Comparison of ENCODE assay signal across 8 cellular contexts in the genomic region with DNA sequence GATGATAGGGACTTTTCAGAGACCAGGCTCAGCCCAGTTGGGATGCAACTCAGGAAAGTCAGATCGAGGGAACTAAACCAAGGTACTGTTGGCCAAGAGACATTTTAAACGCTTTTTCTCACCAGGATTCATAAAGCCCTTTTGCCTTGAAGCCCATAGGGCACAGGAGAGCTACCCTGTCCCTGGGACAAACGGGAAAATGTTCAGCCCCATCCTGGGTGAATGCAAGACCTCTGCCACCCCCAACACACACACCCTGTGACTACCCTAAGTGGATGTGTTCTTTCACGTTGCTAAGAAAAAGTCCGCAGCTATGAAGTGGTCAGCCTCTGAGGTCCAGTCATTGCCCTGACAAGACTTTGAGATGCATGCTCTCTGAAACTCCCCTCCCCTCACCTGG. TPM values are rescaled to one million over a fixed set of nuclear protein-coding genes. Genes with fewer than 3 reads are reported as not detected.
A peak's percentile ranks its signal among the peaks of the same experiment; 100 is the strongest.
DNase-seq lines count a peak whose midpoint lies in the region; ATAC-seq and TF ChIP-seq lines count a peak whose summit lies in the region.

No MANE protein-coding gene starts in this region.

- H3K4me1 ChIP-seq in CD4-positive, CD25-positive, alpha-beta regulatory T cell (ENCODE audit: control insufficient read depth, insufficient read depth, low read length, poor library complexity, severe bottlenecking), result peaks cover 99% of the 10 kb centered on the region
- H3K4me1 ChIP-seq in Peyer's patch (peaks cover 0 to 54% (median 45%) of the 10 kb centered on the region in 4 donors), esophagus muscularis mucosa (peaks cover 0 to 95% (median 0%) of the 10 kb centered on the region in 4 donors), prostate gland (replicated peaks) (peaks cover 8% of the 10 kb centered on the region), mucosa of descending colon (ENCODE audit: low read depth) (peaks cover 18% of the 10 kb centered on the region)

- no peaks in the 10 kb centered on the region for H3K9me3 ChIP-seq in CD4-positive, CD25-positive, alpha-beta regulatory T cell (ENCODE audit: control insufficient read depth in 2 of 2, low read length in 2 of 2)
- no peaks in the 10 kb centered on the region for H3K9me3 ChIP-seq in Peyer's patch
- no peaks in the 10 kb centered on the region for H3K9me3 ChIP-seq in esophagus muscularis mucosa
- H3K9me3 ChIP-seq in prostate gland, result no peaks in the 10 kb centered on the region
- no peaks in the 10 kb centered on the region for H3K9me3 ChIP-seq in mucosa of descending colon

- peaks cover 16% of the 10 kb centered on the region for H3K36me3 Mint-ChIP-seq in CD4-positive, CD25-positive, alpha-beta regulatory T cell

- peaks cover 4% of the 10 kb centered on the region for H3K27me3 Mint-ChIP-seq in CD4-positive, CD25-positive, alpha-beta regulatory T cell

- intact Hi-C loops in esophagus muscularis mucosa (cut with DNase I), result no loop called here
- intact Hi-C loops in prostate gland (cut with DNase I), result no loop called here
- intact Hi-C loops in mucosa of descending colon (cut with DNase I, micrococcal nuclease), result no loop called here

- no peak for TF ChIP-seq EP300 in esophagus muscularis mucosa (IDR thresholded peaks at IDR 0.05)

- H3K9me3 Mint-ChIP-seq in CD4-positive, CD25-positive, alpha-beta regulatory T cell, result no peaks in the 10 kb centered on the region

- H3K4me1 Mint-ChIP-seq in CD4-positive, CD25-positive, alpha-beta regulatory T cell, result peaks cover 49 to 100% (median 91%) of the 10 kb centered on the region in 4 donors

- TF ChIP-seq POLR2A in Peyer's patch (IDR thresholded peaks at IDR 0.05), result no peak
- no peak for TF ChIP-seq POLR2A in esophagus muscularis mucosa (IDR thresholded peaks at IDR 0.05; ENCODE audit: low read depth)
- no peak for TF ChIP-seq POLR2A in prostate gland (IDR thresholded peaks at IDR 0.05)

- H3K4me3 Mint-ChIP-seq in CD4-positive, CD25-positive, alpha-beta regulatory T cell, result peak overlapping the region; percentile 81 to 87 (median 82)

- DNase-seq in CD4-positive, CD25-positive, alpha-beta regulatory T cell, result no peak
- DNase-seq in Peyer's patch (peak in 1 of 3 donors; percentile 40), esophagus muscularis mucosa (ENCODE audit: extremely low spot score) (no peak), prostate gland (ENCODE audit: low spot score) (no peak), SHP77 (lab: John Stamatoyannopoulos, UW) (no peak), mucosa of descending colon (no peak)
- DNase-seq in stimulated activated CD8-positive, alpha-beta memory T cell treated with anti-CD3 and anti-CD28 coated beads, Interleukin-4, amount 100 ng/mL, for 48 hours, result no peak

- WGBS in esophagus muscularis mucosa, result 33% methylated on average over 5 of the region's 5 CpGs
- 60% methylated on average over 5 of the region's 5 CpGs for WGBS in prostate gland

- H3K4me3 ChIP-seq in CD4-positive, CD25-positive, alpha-beta regulatory T cell (ENCODE audit: low read depth, low read length), result peak overlapping the region; percentile 68
- H3K4me3 ChIP-seq in Peyer's patch (peak overlapping the region in 1 of 4 donors; percentile 41), esophagus muscularis mucosa (peak overlapping the region; percentile 42 to 60 (median 46)), prostate gland (no peak overlapping the region), mucosa of descending colon (no peak overlapping the region)

- H3K27me3 ChIP-seq in CD4-positive, CD25-positive, alpha-beta regulatory T cell (ENCODE audit: control insufficient read depth, insufficient read depth, low read length), result no peaks in the 10 kb centered on the region
- H3K27me3 ChIP-seq in Peyer's patch (no peaks in the 10 kb centered on the region), esophagus muscularis mucosa (no peaks in the 10 kb centered on the region), prostate gland (replicated peaks; ENCODE audit: insufficient read depth) (no peaks in the 10 kb centered on the region)

- peak overlapping the region; percentile 99 to 100 (median 100) for H3K27ac Mint-ChIP-seq in CD4-positive, CD25-positive, alpha-beta regulatory T cell

- H3K36me3 ChIP-seq in CD4-positive, CD25-positive, alpha-beta regulatory T cell (ENCODE audit: control insufficient read depth, insufficient read depth, low read length), result peaks cover 25% of the 10 kb centered on the region
- H3K36me3 ChIP-seq in Peyer's patch (no peaks in the 10 kb centered on the region), esophagus muscularis mucosa (no peaks in the 10 kb centered on the region), prostate gland (no peaks in the 10 kb centered on the region), mucosa of descending colon (ENCODE audit: low read depth) (no peaks in the 10 kb centered on the region)

- ATAC-seq in CD4-positive, CD25-positive, alpha-beta regulatory T cell (ENCODE audit: low read depth in 2 of 2), result no peak
- no peak for ATAC-seq in mucosa of descending colon
- no peak for ATAC-seq in HG03108 (IDR thresholded peaks at IDR 0.05; ENCODE audit: unreplicated experiment)

- TF ChIP-seq CTCF in Peyer's patch (IDR thresholded peaks at IDR 0.05) (no peak), esophagus muscularis mucosa (IDR thresholded peaks at IDR 0.05) (no peak), prostate gland (IDR thresholded peaks at IDR 0.05) (no peak), mucosa of descending colon (IDR thresholded peaks at IDR 0.05) (no peak)

- H3K27ac ChIP-seq in CD4-positive, CD25-positive, alpha-beta regulatory T cell (ENCODE audit: insufficient read depth, low read length, poor library complexity, severe bottlenecking), result peak overlapping the region; percentile 94
- peak overlapping the region; percentile 84 to 87 (median 86) for H3K27ac ChIP-seq in Peyer's patch
- peak overlapping the region in 1 of 4 donors; percentile 100 for H3K27ac ChIP-seq in esophagus muscularis mucosa (replicated peaks in 1 of 4)
- H3K27ac ChIP-seq in prostate gland, result peak overlapping the region; percentile 95 to 97

RNA-seq across cellular contexts. Expression of a gene that starts 58.4 kb away (rescaled TPM):
- 216 TPM for total RNA-seq in CD4-positive, CD25-positive, alpha-beta regulatory T cell
- 10 to 100 TPM; 38.5 to 60.2 (median 44.8) TPM for polyA plus RNA-seq in CD4-positive, CD25-positive, alpha-beta regulatory T cell
- total RNA-seq in Peyer's patch (10 to 100 TPM in 3 of 4 donors, 1 to 10 TPM in 1; 9.5 to 36.3 (median 23.0) TPM), esophagus muscularis mucosa (100 to 1,000 TPM in 2 of 4 donors, 10 to 100 TPM in 2; 71.1 to 156 (median 116) TPM), prostate gland (10 to 100 TPM; 47.5 to 49.2 TPM), mucosa of descending colon (10 to 100 TPM in 2 of 3 donors, 1 to 10 TPM in 1; 9.5 to 90.3 (median 11.7) TPM)

Comparison
In these comparisons a context has a peak if more than half of its experiments do, and no peak if none do; other contexts are left out.
1. H3K4me3 ChIP-seq: peak in CD4-positive, CD25-positive, alpha-beta regulatory T cell (single experiment) and esophagus muscularis mucosa (4 of 4); none in prostate gland (0 of 2) and mucosa of descending colon (single experiment).